23 cellular contexts compared by ENCODE assay signal in genomic region chr16:68700120-68700519, GRCh38. TPM values are rescaled to one million over a fixed set of nuclear protein-coding genes. Genes with fewer than 3 reads are reported as not detected.
DNase-seq lines count a peak whose midpoint lies in the region; ATAC-seq, FAIRE-seq and TF ChIP-seq lines count a peak whose summit lies in the region.
"Had no signal": no experiment of that assay in that cellular context is flagged by ENCODE, and none has a peak within 500 bp of the region (broad histone marks: within the 10 kb centered on the region; RNA-seq: fewer than 3 reads in every experiment).

No MANE protein-coding gene starts in this region.

- no peak overlapping the region for H2BK5ac ChIP-seq in IMR-90 (ENCODE audit: low read depth, low read length, poor library complexity, severe bottlenecking)

- H4K5ac ChIP-seq in IMR-90 (ENCODE audit: low read depth, low read length): no peak overlapping the region

- in situ Hi-C loops in IMR-90 (cut with MboI; ENCODE audit: low sequenced_read_pairs): loop anchor here (10.0 kb wide), 1 partner anchor 415 kb away; no protein-coding TSS in a partner anchor

- H3K14ac ChIP-seq in IMR-90 (replicated peaks; ENCODE audit: low read depth, low read length): no peak overlapping the region

- no peak overlapping the region for H3K4me3 Mint-ChIP-seq in Caco-2 (ENCODE audit: unreplicated experiment)
- H3K4me3 Mint-ChIP-seq in activated CD4-positive, alpha-beta memory T cell treated with anti-CD3 and anti-CD28 coated beads, Interleukin-2, amount 10 ng/mL, durations not matched to agents 7 days and 5 days: no peak overlapping the region
- H3K4me3 Mint-ChIP-seq: stimulated activated naive CD8-positive, alpha-beta T cell treated with anti-CD3 and anti-CD28 coated beads, Interleukin-15, amount 100 ng/mL, for 72 hours had no signal

- H3K4me1 ChIP-seq in BLaER1 treated with 17β-estradiol and CSF1 and Interleukin-3, amounts not matched to agents 10 nM and 100 nM: peaks cover 4 to 61% (median 31%) of the 10 kb centered on the region in 10 experiments; a peak in 18 of 20 replicates
- H3K4me1 ChIP-seq in IMR-90 (ENCODE audit: control insufficient read depth, insufficient read depth, low read length) (peaks cover 2% of the 10 kb centered on the region; the same call in 1 of the 2 replicates), keratinocyte (ENCODE audit: control insufficient read depth, extremely low read depth, insufficient read depth, low read length) (no peaks in the 10 kb centered on the region), Caco-2 (peaks cover 3% of the 10 kb centered on the region; the same call in 1 of the 2 replicates)

- CTCF ChIA-PET in IMR-90 (lab: Yijun Ruan, JAX): interaction anchor here (1.6 kb wide), 1 partner anchor 179 kb away, joined by 3 read pairs; no protein-coding TSS in a partner anchor
- CTCF ChIA-PET in Caco-2 (lab: Charles Lee): interaction anchor here (1.7 kb wide), 1 partner anchor 171 kb away, joined by 8 read pairs; no protein-coding TSS in a partner anchor
- CTCF ChIA-PET in activated CD4-positive, alpha-beta memory T cell treated with anti-CD3 and anti-CD28 coated beads, Interleukin-2, amount 10 ng/mL, durations not matched to agents 7 days and 5 days (lab: Charles Lee): interaction anchor here (1.1 kb wide), 1 partner anchor 171 kb away, joined by 3 read pairs; no protein-coding TSS in a partner anchor

- peaks cover 13% of the 10 kb centered on the region for H3K36me3 Mint-ChIP-seq in Caco-2 (ENCODE audit: insufficient read depth, unreplicated experiment)
- no peaks in the 10 kb centered on the region for H3K36me3 Mint-ChIP-seq in activated CD4-positive, alpha-beta memory T cell treated with anti-CD3 and anti-CD28 coated beads, Interleukin-2, amount 10 ng/mL, durations not matched to agents 7 days and 5 days (ENCODE audit: low read depth)

- TF ChIP-seq CTCF in IMR-90 (conservative IDR thresholded peaks at IDR 0.05; ENCODE audit: low read depth, low read length) (no peak), keratinocyte (optimal IDR thresholded peaks at IDR 0.05 in 1 of 3, IDR thresholded peaks at IDR 0.05 in 1 of 3, conservative IDR thresholded peaks at IDR 0.05 in 1 of 3; ENCODE audit: extremely low read depth in 1 of 3, insufficient read depth in 2 of 3, low read length in 3 of 3) (no peak), Caco-2 (IDR thresholded peaks at IDR 0.05; ENCODE audit: insufficient read depth in 1 of 2, low read depth in 1 of 2, low read length in 1 of 2, severe bottlenecking in 1 of 2, unreplicated experiment in 1 of 2) (no peak)

- peaks cover 7% of the 10 kb centered on the region for H3K4me1 Mint-ChIP-seq in Caco-2 (ENCODE audit: low read depth, unreplicated experiment)
- peaks cover 5% of the 10 kb centered on the region for H3K4me1 Mint-ChIP-seq in activated CD4-positive, alpha-beta memory T cell treated with anti-CD3 and anti-CD28 coated beads, Interleukin-2, amount 10 ng/mL, durations not matched to agents 7 days and 5 days

- DNase-seq in IMR-90: peak; percentile 10
- peak; percentile 72 for DNase-seq in amniotic epithelial cell (ENCODE audit: low read depth)
- no peak for DNase-seq in keratinocyte (ENCODE audit: low read depth, low spot score)
- no peak for DNase-seq in Caco-2
- DNase-seq in hippocampal formation (lab: John Stamatoyannopoulos, UW): no peak
- DNase-seq in activated CD4-positive, alpha-beta memory T cell treated with anti-CD3 and anti-CD28 coated beads, Interleukin-2, amount 10 ng/mL, durations not matched to agents 7 days and 5 days: no peak
- DNase-seq: activated CD4-positive, CD25-positive, alpha-beta regulatory T cell; activated naive CD4-positive, alpha-beta T cell treated with Interleukin-2 at 50 U/mL for 16 hours; C1 segment of cervical spinal cord; effector memory CD4-positive, alpha-beta T cell; H7; islet precursor cell; midbrain; NCI-H1930; NCI-H524 treated with DMSO at 0.1 percent for 48 hours; occipital lobe; stimulated activated naive CD8-positive, alpha-beta T cell treated with anti-CD3 and anti-CD28 coated beads, Interleukin-15, amount 100 ng/mL, for 72 hours; T-helper 1 cell had no signal

- no peak overlapping the region for H3K56ac ChIP-seq in IMR-90 (ENCODE audit: extremely low read depth, insufficient read depth, low read length)

- dilution Hi-C loops in IMR-90 (cut with HindIII; ENCODE audit: low sequenced_read_pairs, unreplicated experiment): no loop called here
- dilution Hi-C loops in keratinocyte (cut with MboI; ENCODE audit: extremely low pct_ligation_motif_present, low sequenced_read_pairs): no loop called here

- no peaks in the 10 kb centered on the region for H3K27me3 ChIP-seq in BLaER1 treated with 17β-estradiol and CSF1 and Interleukin-3, amounts not matched to agents 10 nM and 100 nM
- H3K27me3 ChIP-seq in IMR-90 (ENCODE audit: control insufficient read depth, insufficient read depth, low read length) (peaks cover 13% of the 10 kb centered on the region), keratinocyte (ENCODE audit: control insufficient read depth, extremely low read depth, insufficient read depth, low read length) (no peaks in the 10 kb centered on the region), Caco-2 (replicated peaks; ENCODE audit: control insufficient read depth, insufficient read depth, low read length) (no peaks in the 10 kb centered on the region)

- H4K20me1 ChIP-seq in BLaER1 treated with 17β-estradiol and CSF1 and Interleukin-3, amounts not matched to agents 10 nM and 100 nM: no peaks in the 10 kb centered on the region
- no peaks in the 10 kb centered on the region for H4K20me1 ChIP-seq in IMR-90 (ENCODE audit: insufficient read depth, low read length)
- H4K20me1 ChIP-seq in keratinocyte (ENCODE audit: control insufficient read depth, extremely low read depth, insufficient read depth, low read length): no peaks in the 10 kb centered on the region

- no peaks in the 10 kb centered on the region for H3K9me3 ChIP-seq in BLaER1 treated with 17β-estradiol and CSF1 and Interleukin-3, amounts not matched to agents 10 nM and 100 nM (replicated peaks in 1 of 11)
- H3K9me3 ChIP-seq in IMR-90 (ENCODE audit: control insufficient read depth, insufficient read depth, low read length): no peaks in the 10 kb centered on the region
- no peaks in the 10 kb centered on the region for H3K9me3 ChIP-seq in keratinocyte (ENCODE audit: control insufficient read depth, low read depth, low read length)
- H3K9me3 ChIP-seq in Caco-2: no peaks in the 10 kb centered on the region

- no peak overlapping the region for H2AK9ac ChIP-seq in IMR-90 (replicated peaks; ENCODE audit: low read depth, low read length, poor library complexity)

- peak; percentile 5 for FAIRE-seq in keratinocyte (lab: Jason Lieb, UNC)
- FAIRE-seq: GM12892, RCC 7860 had no signal

- peak; percentile 64 for ATAC-seq in IMR-90 (ENCODE audit: low read depth)
- ATAC-seq in GM19452 (IDR thresholded peaks at IDR 0.05; ENCODE audit: unreplicated experiment): no peak
- ATAC-seq: stimulated activated naive CD8-positive, alpha-beta T cell treated with anti-CD3 and anti-CD28 coated beads, Interleukin-15, amount 100 ng/mL, for 72 hours had no signal

- TF ChIP-seq POLR2A in IMR-90 (IDR thresholded peaks at IDR 0.05; ENCODE audit: low read depth, low read length): no peak

- no peaks in the 10 kb centered on the region for H3K9me1 ChIP-seq in IMR-90 (ENCODE audit: insufficient read depth, low read length)
- no peaks in the 10 kb centered on the region for H3K9me1 ChIP-seq in keratinocyte (ENCODE audit: control insufficient read depth, extremely low read depth, insufficient read depth, low read length)

- no peaks in the 10 kb centered on the region for H3K79me1 ChIP-seq in IMR-90 (ENCODE audit: low read depth in 1 of 2, low read length in 2 of 2)

- POLR2A ChIA-PET in IMR-90 (lab: Charles Lee; ENCODE audit: unreplicated experiment) (no interaction called here), Caco-2 (lab: Charles Lee) (no interaction called here)
- POLR2A ChIA-PET in activated CD4-positive, alpha-beta memory T cell treated with anti-CD3 and anti-CD28 coated beads, Interleukin-2, amount 10 ng/mL, durations not matched to agents 7 days and 5 days (lab: Charles Lee): no interaction called here

- peak overlapping the region in 2 of 10 experiments; percentile 10 to 32; a peak in 1 of 20 replicates for H3K4me3 ChIP-seq in BLaER1 treated with 17β-estradiol and CSF1 and Interleukin-3, amounts not matched to agents 10 nM and 100 nM
- H3K4me3 ChIP-seq in IMR-90 (ENCODE audit: insufficient read depth, low read depth, low read length) (no peak overlapping the region), keratinocyte (ENCODE audit: control insufficient read depth in 2 of 3, extremely low read depth in 1 of 3, insufficient read depth in 2 of 3, low read depth in 1 of 3, low read length in 3 of 3) (no peak overlapping the region), Caco-2 (ENCODE audit: low read depth, low read length) (no peak overlapping the region)

- H2BK20ac ChIP-seq in IMR-90 (ENCODE audit: low read depth, low read length): no peak overlapping the region

- WGBS in IMR-90 (ENCODE audit: extremely low coverage in 2 of 2, insufficient read length in 1 of 2), 2 experiments: 33% methylated on average over 1 of the region's 6 CpGs; no CpG with 5 or more reads in 1 of the 2 experiments

- H3K36me3 ChIP-seq in BLaER1 treated with 17β-estradiol and CSF1 and Interleukin-3, amounts not matched to agents 10 nM and 100 nM: peaks cover 0 to 10% (median 0%) of the 10 kb centered on the region in 11 experiments; a peak in 1 of 22 replicates
- H3K36me3 ChIP-seq in IMR-90 (ENCODE audit: control insufficient read depth, insufficient read depth, low read length) (no peaks in the 10 kb centered on the region), keratinocyte (ENCODE audit: control insufficient read depth in 2 of 2, extremely low read depth in 1 of 2, insufficient read depth in 2 of 2, low read length in 2 of 2) (peaks cover 35 to 39% of the 10 kb centered on the region in 2 experiments), Caco-2 (ENCODE audit: control insufficient read depth, insufficient read depth, low read length) (peaks cover 2% of the 10 kb centered on the region; the same call in 1 of the 2 replicates)

- H3K27me3 Mint-ChIP-seq in Caco-2 (ENCODE audit: insufficient read depth, unreplicated experiment): no peaks in the 10 kb centered on the region
- no peaks in the 10 kb centered on the region for H3K27me3 Mint-ChIP-seq in activated CD4-positive, alpha-beta memory T cell treated with anti-CD3 and anti-CD28 coated beads, Interleukin-2, amount 10 ng/mL, durations not matched to agents 7 days and 5 days

- TF ChIP-seq RAD21 in IMR-90 (IDR thresholded peaks at IDR 0.05; ENCODE audit: low read length): no peak

- H3K18ac ChIP-seq in IMR-90 (ENCODE audit: low read depth, low read length): no peak overlapping the region

- H3K9ac ChIP-seq in BLaER1 treated with 17β-estradiol and CSF1 and Interleukin-3, amounts not matched to agents 10 nM and 100 nM: peak overlapping the region in 6 of 11 experiments; percentile 17 to 49 (median 33); a peak in 8 of 22 replicates
- H3K9ac ChIP-seq in IMR-90 (ENCODE audit: low read depth, low read length) (no peak overlapping the region), keratinocyte (ENCODE audit: control insufficient read depth, extremely low read depth, insufficient read depth, low read length) (no peak overlapping the region)
- H3K9ac ChIP-seq: KMS-11 had no signal

- H2BK120ac ChIP-seq in IMR-90 (ENCODE audit: low read depth, low read length): no peak overlapping the region

- H3K27ac ChIP-seq in BLaER1 treated with 17β-estradiol and CSF1 and Interleukin-3, amounts not matched to agents 10 nM and 100 nM: peak overlapping the region in 8 of 11 experiments; percentile 28 to 67 (median 57); a peak in 14 of 22 replicates
- H3K27ac ChIP-seq in IMR-90 (ENCODE audit: insufficient read depth, low read length) (no peak overlapping the region), keratinocyte (ENCODE audit: control insufficient read depth, insufficient read depth, low read length) (no peak overlapping the region)
- H3K27ac ChIP-seq: KMS-11 had no signal

- H3K23ac ChIP-seq in IMR-90 (ENCODE audit: low read depth, low read length): no peak overlapping the region

- intact Hi-C loops in IMR-90 (cut with micrococcal nuclease): loop anchor here (2.0 to 10.0 kb wide), 2 partner anchors 109 to 165 kb away; partner anchors contain the start of gene ZFP90
- intact Hi-C loops in Caco-2 (cut with micrococcal nuclease; ENCODE audit: unreplicated experiment): no loop called here

- H3K4me2 ChIP-seq in BLaER1 treated with 17β-estradiol and CSF1 and Interleukin-3, amounts not matched to agents 10 nM and 100 nM: peak overlapping the region in 10 of 11 experiments; percentile 21 to 83 (median 58); a peak in 19 of 22 replicates
- H3K4me2 ChIP-seq in IMR-90 (ENCODE audit: low read depth, low read length): no peak overlapping the region
- H3K4me2 ChIP-seq in keratinocyte (ENCODE audit: control insufficient read depth, extremely low read depth, insufficient read depth, low read depth, low read length): no peak overlapping the region
- H3K4me2 ChIP-seq: KMS-11 had no signal

- H2AK5ac ChIP-seq in IMR-90 (ENCODE audit: low read depth, low read length): no peak overlapping the region

- no peak overlapping the region for H4K8ac ChIP-seq in IMR-90 (ENCODE audit: low read depth in 2 of 2, low read length in 2 of 2)

- no peak overlapping the region for H2BK15ac ChIP-seq in IMR-90 (ENCODE audit: low read depth, low read length)

- H2AFZ ChIP-seq in IMR-90 (replicated peaks; ENCODE audit: low read length, poor library complexity): no peak overlapping the region
- no peak overlapping the region for H2AFZ ChIP-seq in keratinocyte (ENCODE audit: control insufficient read depth, low read length)

- H3K27ac Mint-ChIP-seq in Caco-2 (ENCODE audit: unreplicated experiment): no peak overlapping the region
- no peak overlapping the region for H3K27ac Mint-ChIP-seq in activated CD4-positive, alpha-beta memory T cell treated with anti-CD3 and anti-CD28 coated beads, Interleukin-2, amount 10 ng/mL, durations not matched to agents 7 days and 5 days
- H3K27ac Mint-ChIP-seq: stimulated activated naive CD8-positive, alpha-beta T cell treated with anti-CD3 and anti-CD28 coated beads, Interleukin-15, amount 100 ng/mL, for 72 hours had no signal

- no peaks in the 10 kb centered on the region for H3K9me3 Mint-ChIP-seq in Caco-2 (ENCODE audit: unreplicated experiment)
- no peaks in the 10 kb centered on the region for H3K9me3 Mint-ChIP-seq in activated CD4-positive, alpha-beta memory T cell treated with anti-CD3 and anti-CD28 coated beads, Interleukin-2, amount 10 ng/mL, durations not matched to agents 7 days and 5 days
- H3K9me3 Mint-ChIP-seq: stimulated activated naive CD8-positive, alpha-beta T cell treated with anti-CD3 and anti-CD28 coated beads, Interleukin-15, amount 100 ng/mL, for 72 hours had no signal

- no peak overlapping the region for H4K91ac ChIP-seq in IMR-90 (ENCODE audit: insufficient read depth, low read depth, low read length)

- BruUV-seq in IMR-90 (replicated peaks; lab: Mats Ljungman, UMichigan) (no TSS peak), Caco-2 (replicated peaks; lab: Mats Ljungman, UMichigan) (no TSS peak)

- no peak overlapping the region for H3K4ac ChIP-seq in IMR-90 (ENCODE audit: low read depth, low read length)

- H3K79me2 ChIP-seq in keratinocyte (ENCODE audit: control insufficient read depth, insufficient read depth, low read length): no peaks in the 10 kb centered on the region

RNA-seq across cellular contexts. Expression of gene CDH1, which starts 37.0 kb away (rescaled TPM):
- total RNA-seq in IMR-90 (2012; rRNA removed): under 0.01 TPM in 1 of 2 replicates, not detected in the other
- not detected in 2 replicates for polyA plus RNA-seq in IMR-90 (2012; rRNA removed)
- not detected in 2 replicates for polyA plus RNA-seq in IMR-90 (2012; cell fraction: cytosol; rRNA removed)
- not detected in 2 replicates for polyA plus RNA-seq in IMR-90 (2012; cell fraction: nucleus; rRNA removed; ENCODE audit: low replicate concordance)
- polyA plus RNA-seq in keratinocyte: 247 to 378 TPM (median 285 TPM) in 3 replicates
- 235 TPM for polyA plus RNA-seq in keratinocyte (2011; ENCODE audit: low read depth)
- polyA plus RNA-seq in keratinocyte (2011; cell fraction: cytosol; rRNA removed): 72.2 and 103 TPM in 2 replicates
- 746 and 761 TPM in 2 replicates for polyA plus RNA-seq in keratinocyte (2011; cell fraction: nucleus; rRNA removed)
- 259 and 286 TPM in 2 replicates for polyA plus RNA-seq in keratinocyte (2012; ENCODE audit: low replicate concordance)
- polyA minus RNA-seq in keratinocyte: 372 to 655 TPM (median 505 TPM) in 3 replicates
- 399 TPM for polyA minus RNA-seq in keratinocyte (2011; cell fraction: cytosol; rRNA and poly(A)+ RNA removed)
- 732 and 1,291 TPM in 2 replicates for polyA minus RNA-seq in keratinocyte (2011; cell fraction: nucleus; rRNA and poly(A)+ RNA removed)
- 712 and 783 TPM in 2 replicates for total RNA-seq in Caco-2 (2022)
- total RNA-seq in activated CD4-positive, alpha-beta memory T cell treated with anti-CD3 and anti-CD28 coated beads, Interleukin-2, amount 10 ng/mL, durations not matched to agents 7 days and 5 days: under 1 TPM; 0.18 to 0.20 TPM

RNA-seq across cellular contexts. Expression of gene CDH3, which starts 55.0 kb away (rescaled TPM):
- total RNA-seq in IMR-90 (2012; rRNA removed) (not detected in 2 replicates), Caco-2 (2022) (114 and 144 TPM in 2 replicates)
- polyA plus RNA-seq in IMR-90 (2012; rRNA removed) (not detected in 2 replicates), keratinocyte (366 to 711 TPM (median 524 TPM) in 3 replicates)
- not detected in 2 replicates for polyA plus RNA-seq in IMR-90 (2012; cell fraction: cytosol; rRNA removed)
- not detected in 2 replicates for polyA plus RNA-seq in IMR-90 (2012; cell fraction: nucleus; rRNA removed; ENCODE audit: low replicate concordance)
- polyA plus RNA-seq in keratinocyte (2011; ENCODE audit: low read depth): 280 TPM
- polyA plus RNA-seq in keratinocyte (2011; cell fraction: cytosol; rRNA removed): 227 and 260 TPM in 2 replicates
- polyA plus RNA-seq in keratinocyte (2011; cell fraction: nucleus; rRNA removed): 926 and 1,229 TPM in 2 replicates
- 200 and 465 TPM in 2 replicates for polyA plus RNA-seq in keratinocyte (2012; ENCODE audit: low replicate concordance)
- polyA minus RNA-seq in keratinocyte: 653 to 1,075 TPM (median 1,036 TPM) in 3 replicates
- polyA minus RNA-seq in keratinocyte (2011; cell fraction: cytosol; rRNA and poly(A)+ RNA removed): 438 TPM
- polyA minus RNA-seq in keratinocyte (2011; cell fraction: nucleus; rRNA and poly(A)+ RNA removed): 787 and 1,047 TPM in 2 replicates
- total RNA-seq in activated CD4-positive, alpha-beta memory T cell treated with anti-CD3 and anti-CD28 coated beads, Interleukin-2, amount 10 ng/mL, durations not matched to agents 7 days and 5 days: under 1 TPM; 0.15 to 0.33 TPM

Comparison
In these comparisons a context has a peak if more than half of its experiments do, and no peak if none do; other contexts are left out.
1. H3K27ac ChIP-seq: peak in BLaER1 treated with 17β-estradiol and CSF1 and Interleukin-3, amounts not matched to agents 10 nM and 100 nM (8 of 11); none in IMR-90 (single experiment) and keratinocyte (single experiment).
2. H3K4me2 ChIP-seq: peak in BLaER1 treated with 17β-estradiol and CSF1 and Interleukin-3, amounts not matched to agents 10 nM and 100 nM (10 of 11); none in IMR-90 (single experiment) and keratinocyte (single experiment).
3. H3K9ac ChIP-seq: peak in BLaER1 treated with 17β-estradiol and CSF1 and Interleukin-3, amounts not matched to agents 10 nM and 100 nM (6 of 11); none in IMR-90 (single experiment) and keratinocyte (single experiment).
4. DNase-seq: peak in IMR-90 (single experiment) and amniotic epithelial cell (single experiment); none in keratinocyte (single experiment), Caco-2 (0 of 2), hippocampal formation (0 of 2) and activated CD4-positive, alpha-beta memory T cell treated with anti-CD3 and anti-CD28 coated beads, Interleukin-2, amount 10 ng/mL, durations not matched to agents 7 days and 5 days (single experiment).
5. RNA of gene CDH1, which starts 37.0 kb away (total RNA-seq): 712 to 783 TPM in Caco-2; 0.18 to 0.20 TPM in activated CD4-positive, alpha-beta memory T cell treated with anti-CD3 and anti-CD28 coated beads, Interleukin-2, amount 10 ng/mL, durations not matched to agents 7 days and 5 days and under 0.01 TPM in IMR-90; every median in the first group is over 100 times any median in the second.
6. RNA of gene CDH3, which starts 55.0 kb away (total RNA-seq): 114 to 144 TPM in Caco-2; 0.15 to 0.33 TPM in activated CD4-positive, alpha-beta memory T cell treated with anti-CD3 and anti-CD28 coated beads, Interleukin-2, amount 10 ng/mL, durations not matched to agents 7 days and 5 days and not detected in IMR-90; every median in the first group is over 10 times any median in the second.